In the genomic region with DNA sequence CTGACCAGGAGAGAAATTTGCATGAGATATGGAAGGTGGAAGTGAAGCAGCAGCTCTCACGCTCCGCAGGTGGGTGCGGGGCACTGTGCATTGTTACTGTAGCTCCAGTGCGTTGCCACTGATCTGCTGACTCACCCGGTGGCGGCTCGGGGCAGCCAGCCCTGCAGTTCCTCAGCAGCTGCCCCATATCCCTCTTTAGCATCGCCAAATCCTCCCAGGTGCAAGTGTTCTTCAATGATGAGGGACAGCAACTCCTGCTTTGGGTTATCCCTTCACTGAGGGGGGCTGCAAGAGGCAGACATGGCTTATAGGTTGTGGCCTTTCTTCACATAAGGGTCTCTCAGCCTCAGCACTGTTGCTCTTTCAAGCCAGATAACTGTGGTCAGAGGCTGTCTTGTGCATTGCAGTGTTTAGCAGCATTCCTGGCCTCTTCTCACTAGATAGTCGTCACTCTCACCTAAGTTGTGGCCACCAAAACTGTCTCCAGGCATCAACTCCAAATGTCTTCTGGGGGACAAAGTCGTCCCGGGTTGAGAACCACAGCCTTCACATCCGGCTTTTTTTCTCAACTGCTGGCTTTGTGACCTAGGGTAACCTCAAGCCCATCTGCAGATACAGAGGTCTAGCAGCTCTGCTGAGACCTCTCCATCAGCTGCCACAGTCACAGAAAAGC, we compare ENCODE assay signal across 8 cellular contexts.
DNase-seq lines count a peak whose midpoint lies in the region; ATAC-seq and TF ChIP-seq lines count a peak whose summit lies in the region.

No MANE protein-coding gene starts in this region.

- WGBS in body of pancreas, 2 donors, result 28 to 53% methylated on average over 4 to 12 of the region's 12 CpGs

- no peaks in the 10 kb centered on the region for H3K27me3 ChIP-seq in GM06990 (replicated peaks; ENCODE audit: control insufficient read depth, insufficient read depth, low read length)
- H3K27me3 ChIP-seq in body of pancreas, result no peaks in the 10 kb centered on the region
- H3K27me3 ChIP-seq in neural progenitor cell, result no peaks in the 10 kb centered on the region
- no peaks in the 10 kb centered on the region for H3K27me3 ChIP-seq in osteoblast (ENCODE audit: insufficient read depth, low read length)

- H4K20me1 ChIP-seq in neural progenitor cell (ENCODE audit: low read depth) (no peaks in the 10 kb centered on the region), osteoblast (ENCODE audit: insufficient read depth, low read length) (no peaks in the 10 kb centered on the region)

- H3F3A ChIP-seq in neural progenitor cell (ENCODE audit: low read depth), result no peaks in the 10 kb centered on the region

- H3K9ac ChIP-seq in neural progenitor cell, result no peak overlapping the region

- intact Hi-C loops in body of pancreas (cut with DNase I), result no loop called here

- DNase-seq in GM06990 (ENCODE audit: extremely low read depth, insufficient read length), result peak; percentile 83
- peak; percentile 89 for DNase-seq in Jurkat, Clone E6-1 (ENCODE audit: low read depth, low spot score)
- DNase-seq in T-helper 9 cell, result peak; percentile 21
- peak; percentile 22 to 66 (median 50) for DNase-seq in body of pancreas
- peak; percentile 51 for DNase-seq in neural progenitor cell (ENCODE audit: low spot score)
- no peak for DNase-seq in osteoblast (ENCODE audit: insufficient read length, low spot score, missing footprints)
- no peak for DNase-seq in coronary artery (ENCODE audit: low spot score)

- H3K79me2 ChIP-seq in neural progenitor cell (ENCODE audit: low read depth) (no peaks in the 10 kb centered on the region), osteoblast (ENCODE audit: insufficient read depth, low read length) (no peaks in the 10 kb centered on the region)

- H3K36me3 ChIP-seq in GM06990 (ENCODE audit: control insufficient read depth, insufficient read depth, low read length) (no peaks in the 10 kb centered on the region), body of pancreas (replicated peaks in 1 of 2; ENCODE audit: insufficient read depth in 1 of 2, low read depth in 2 of 2) (no peaks in the 10 kb centered on the region), neural progenitor cell (no peaks in the 10 kb centered on the region), osteoblast (ENCODE audit: insufficient read depth, low read length) (no peaks in the 10 kb centered on the region)

- H3K27me3 Mint-ChIP-seq in neural progenitor cell (ENCODE audit: insufficient read depth, low read depth), result peaks cover 3% of the 10 kb centered on the region

- H3K27ac ChIP-seq in body of pancreas, result no peak overlapping the region
- H3K27ac ChIP-seq in neural progenitor cell, result no peak overlapping the region
- H3K27ac ChIP-seq in osteoblast (ENCODE audit: low read depth, low read length), result no peak overlapping the region
- no peak overlapping the region for H3K27ac ChIP-seq in coronary artery

- H3K9me3 ChIP-seq in body of pancreas, result no peaks in the 10 kb centered on the region
- no peaks in the 10 kb centered on the region for H3K9me3 ChIP-seq in neural progenitor cell (ENCODE audit: low read depth)
- H3K9me3 ChIP-seq in osteoblast (ENCODE audit: low read depth, low read length), result no peaks in the 10 kb centered on the region

- H3K4me1 ChIP-seq in body of pancreas, result peaks cover 4% of the 10 kb centered on the region
- H3K4me1 ChIP-seq in neural progenitor cell, result peaks cover 20% of the 10 kb centered on the region
- peaks cover 5% of the 10 kb centered on the region for H3K4me1 ChIP-seq in osteoblast (ENCODE audit: insufficient read depth, low read length)

- TF ChIP-seq CTCF in GM06990 (IDR thresholded peaks at IDR 0.05; ENCODE audit: insufficient read depth, low read length, poor library complexity, severe bottlenecking) (no peak), body of pancreas (IDR thresholded peaks at IDR 0.05) (no peak), neural progenitor cell (IDR thresholded peaks at IDR 0.05) (no peak), osteoblast (IDR thresholded peaks at IDR 0.05; ENCODE audit: extremely low read depth, low read depth, low read length) (no peak), coronary artery (IDR thresholded peaks at IDR 0.05) (no peak)

- H3K27ac Mint-ChIP-seq in neural progenitor cell, result peak overlapping the region; percentile 62

- H3K4me3 ChIP-seq in GM06990 (replicated peaks; ENCODE audit: low read depth, low read length), result peak overlapping the region; percentile 23
- peak overlapping the region; percentile 42 for H3K4me3 ChIP-seq in Jurkat, Clone E6-1 (ENCODE audit: low read length)
- H3K4me3 ChIP-seq in body of pancreas, result no peak overlapping the region
- H3K4me3 ChIP-seq in neural progenitor cell, result no peak overlapping the region
- H3K4me3 ChIP-seq in osteoblast (ENCODE audit: insufficient read depth, low read length), result no peak overlapping the region
- H3K4me3 ChIP-seq in coronary artery, result no peak overlapping the region

- H2AFZ ChIP-seq in neural progenitor cell (replicated peaks) (peak overlapping the region; percentile 15), osteoblast (ENCODE audit: low read length) (no peak overlapping the region)

- H3K36me3 Mint-ChIP-seq in neural progenitor cell, result no peaks in the 10 kb centered on the region

- no peak for TF ChIP-seq POLR2A in body of pancreas (IDR thresholded peaks at IDR 0.05)

- no peak overlapping the region for H3K4me3 Mint-ChIP-seq in neural progenitor cell

- ATAC-seq in GM21619 (IDR thresholded peaks at IDR 0.05; ENCODE audit: unreplicated experiment), result peak; percentile 79
- no peak for ATAC-seq in body of pancreas

- H3K9me3 Mint-ChIP-seq in neural progenitor cell, result no peaks in the 10 kb centered on the region

- H3K4me2 ChIP-seq in neural progenitor cell (no peak overlapping the region), osteoblast (ENCODE audit: insufficient read depth, low read length) (no peak overlapping the region)

- peaks cover 11% of the 10 kb centered on the region for H3K4me1 Mint-ChIP-seq in neural progenitor cell

Comparison
In these comparisons a context has a peak if more than half of its experiments do, and no peak if none do; other contexts are left out.
1. DNase-seq: peak in GM06990 (single experiment), Jurkat, Clone E6-1 (single experiment), T-helper 9 cell (single experiment), body of pancreas (4 of 4) and neural progenitor cell (single experiment); none in osteoblast (single experiment) and coronary artery (single experiment).
2. H3K4me3 ChIP-seq: peak in GM06990 (single experiment) and Jurkat, Clone E6-1 (single experiment); none in body of pancreas (0 of 2), neural progenitor cell (single experiment), osteoblast (single experiment) and coronary artery (single experiment).